ENCODE assay signal across 8 cellular contexts in genomic region chr1:248857749-248858095, GRCh38. TPM values are rescaled to one million over a fixed set of nuclear protein-coding genes. Genes with fewer than 3 reads are reported as not detected.
DNase-seq lines count a peak whose midpoint lies in the region; ATAC-seq and TF ChIP-seq lines count a peak whose summit lies in the region.

No MANE protein-coding gene starts in this region.

- peaks cover 3% of the 10 kb centered on the region for H3K27me3 Mint-ChIP-seq in activated naive CD8-positive, alpha-beta T cell treated with anti-CD3 and anti-CD28 coated beads, Interleukin-2, amount 10 ng/mL, durations not matched to agents 7 days and 5 days

- no peak for ATAC-seq in heart left ventricle
- no peak for ATAC-seq in Right ventricle myocardium superior (ENCODE audit: poor library complexity)
- ATAC-seq in activated naive CD8-positive, alpha-beta T cell treated with anti-CD3 and anti-CD28 coated beads, Interleukin-2, amount 10 ng/mL, durations not matched to agents 7 days and 5 days (ENCODE audit: low read depth) = no peak
- ATAC-seq in right lobe of liver = no peak
- no peak for ATAC-seq in upper lobe of right lung

- H3K9me3 ChIP-seq in heart left ventricle = no peaks in the 10 kb centered on the region
- H3K9me3 ChIP-seq in right lobe of liver = no peaks in the 10 kb centered on the region
- no peaks in the 10 kb centered on the region for H3K9me3 ChIP-seq in upper lobe of right lung

- peak overlapping the region in 9 of 12 donors; percentile 80 to 96 (median 93) for H3K27ac ChIP-seq in heart left ventricle
- peak overlapping the region in 2 of 3 donors; percentile 81 to 85 for H3K27ac ChIP-seq in right lobe of liver
- peak overlapping the region; percentile 82 for H3K27ac ChIP-seq in upper lobe of right lung

- POLR2A ChIA-PET in activated naive CD8-positive, alpha-beta T cell treated with anti-CD3 and anti-CD28 coated beads, Interleukin-2, amount 10 ng/mL, durations not matched to agents 7 days and 5 days (lab: Charles Lee) = interaction anchor here (1.1 to 4.1 kb wide), 5 partner anchors 15 to 48 kb away, joined by 4 to 74 read pairs (median 7); partner anchors contain the start of genes PGBD2, SH3BP5L and ZNF672

- peak overlapping the region in 11 of 12 donors; percentile 49 to 75 (median 66) for H3K4me3 ChIP-seq in heart left ventricle
- H3K4me3 ChIP-seq in right lobe of liver = peak overlapping the region; percentile 66 to 75 (median 67)
- peak overlapping the region; percentile 56 for H3K4me3 ChIP-seq in upper lobe of right lung

- intact Hi-C loops in heart left ventricle (cut with DNase I) (loop anchor here in 7 of 10 donors (1.0 to 2.0 kb wide), 7 partner anchors 15 to 49 kb away; partner anchors contain the start of genes ZNF672 (in 3 of the 7) and PGBD2 (in 1 of the 7)), Right ventricle myocardium superior (cut with DNase I) (loop anchor here (2.0 kb wide), 1 partner anchor 19 kb away; the partner anchor contains the start of gene ZNF672), right lobe of liver (cut with DNase I) (no loop called here), upper lobe of right lung (cut with DNase I) (no loop called here)

- TF ChIP-seq POLR2A in heart left ventricle (IDR thresholded peaks at IDR 0.05) (no peak), right lobe of liver (IDR thresholded peaks at IDR 0.05) (no peak)

- H3K4me3 Mint-ChIP-seq in activated naive CD8-positive, alpha-beta T cell treated with anti-CD3 and anti-CD28 coated beads, Interleukin-2, amount 10 ng/mL, durations not matched to agents 7 days and 5 days = peak overlapping the region; percentile 94

- H3K4me1 Mint-ChIP-seq in activated naive CD8-positive, alpha-beta T cell treated with anti-CD3 and anti-CD28 coated beads, Interleukin-2, amount 10 ng/mL, durations not matched to agents 7 days and 5 days = peaks cover 38% of the 10 kb centered on the region

- no peaks in the 10 kb centered on the region for H3K27me3 ChIP-seq in heart left ventricle
- H3K27me3 ChIP-seq in right lobe of liver = no peaks in the 10 kb centered on the region
- no peaks in the 10 kb centered on the region for H3K27me3 ChIP-seq in upper lobe of right lung

- H3K27ac Mint-ChIP-seq in activated naive CD8-positive, alpha-beta T cell treated with anti-CD3 and anti-CD28 coated beads, Interleukin-2, amount 10 ng/mL, durations not matched to agents 7 days and 5 days = peak overlapping the region; percentile 97

- TF ChIP-seq CTCF in heart left ventricle (IDR thresholded peaks at IDR 0.05) (no peak), right lobe of liver (IDR thresholded peaks at IDR 0.05) (no peak), upper lobe of right lung (IDR thresholded peaks at IDR 0.05) (no peak)

- peaks cover 20% of the 10 kb centered on the region for H3K36me3 Mint-ChIP-seq in activated naive CD8-positive, alpha-beta T cell treated with anti-CD3 and anti-CD28 coated beads, Interleukin-2, amount 10 ng/mL, durations not matched to agents 7 days and 5 days

- 29 to 41% (median 31%) methylated on average over 4 of the region's 4 CpGs for WGBS in heart left ventricle, 4 donors
- WGBS in right lobe of liver (ENCODE audit: insufficient coverage, low coverage, low lambda C conversion rate, missing lambda C conversion rate) = 22% methylated on average over 3 of the region's 4 CpGs

- H3K36me3 ChIP-seq in heart left ventricle (peaks cover 0 to 20% (median 7%) of the 10 kb centered on the region in 9 donors), right lobe of liver (no peaks in the 10 kb centered on the region), upper lobe of right lung (no peaks in the 10 kb centered on the region)

- DNase-seq in heart left ventricle (no peak), Right ventricle myocardium superior (no peak), right lobe of liver (no peak), upper lobe of right lung (no peak), ACHN (no peak), cerebellum (ENCODE audit: low spot score) (no peak), G401 (ENCODE audit: low spot score) (no peak)
- no peak for DNase-seq in activated naive CD8-positive, alpha-beta T cell treated with anti-CD3 and anti-CD28 coated beads, Interleukin-2, amount 10 ng/mL, durations not matched to agents 7 days and 5 days

- no peaks in the 10 kb centered on the region for H3K9me3 Mint-ChIP-seq in activated naive CD8-positive, alpha-beta T cell treated with anti-CD3 and anti-CD28 coated beads, Interleukin-2, amount 10 ng/mL, durations not matched to agents 7 days and 5 days

- H3K4me1 ChIP-seq in heart left ventricle = peaks cover 0 to 42% (median 19%) of the 10 kb centered on the region in 12 donors
- H3K4me1 ChIP-seq in right lobe of liver = peaks cover 0 to 11% (median 2%) of the 10 kb centered on the region in 4 donors
- peaks cover 18% of the 10 kb centered on the region for H3K4me1 ChIP-seq in upper lobe of right lung

- in situ Hi-C loops in ACHN (cut with HindIII; ENCODE audit: low pct_ligation_motif_present, low pct_unique_long_range_greater_than_20kb, low sequenced_read_pairs) (no loop called here), G401 (cut with HindIII; ENCODE audit: low sequenced_read_pairs) (no loop called here)

RNA-seq across cellular contexts. Expression of gene ZNF692, which starts 1.2 kb away (rescaled TPM):
- total RNA-seq in heart left ventricle = 10 to 100 TPM in 6 of 9 donors, 1 to 10 TPM in 3; 7.4 to 19.7 (median 14.8) TPM
- polyA plus RNA-seq in heart left ventricle = 10 to 100 TPM; 14.8 to 32.4 TPM
- total RNA-seq in Right ventricle myocardium superior = 20.4 TPM
- total RNA-seq in activated naive CD8-positive, alpha-beta T cell treated with anti-CD3 and anti-CD28 coated beads, Interleukin-2, amount 10 ng/mL, durations not matched to agents 7 days and 5 days = 10 to 100 TPM; 58.6 to 70.2 TPM
- total RNA-seq in right lobe of liver = 10 to 100 TPM; 12.2 to 18.3 (median 16.7) TPM
- total RNA-seq in upper lobe of right lung = 38.1 TPM
- 30.9 TPM for total RNA-seq in cerebellum
- 7.9 and 12.7 TPM in 2 replicates for total RNA-seq in G401 (2014; rRNA removed; shearing (Covaris generic))

RNA-seq across cellular contexts. Expression of gene ZNF672, which starts 19.7 kb away (rescaled TPM):
- total RNA-seq in heart left ventricle = 10 to 100 TPM; 27.9 to 63.8 (median 37.8) TPM
- polyA plus RNA-seq in heart left ventricle = 10 to 100 TPM; 20.5 to 50.1 TPM
- total RNA-seq in Right ventricle myocardium superior = 41.7 TPM
- total RNA-seq in activated naive CD8-positive, alpha-beta T cell treated with anti-CD3 and anti-CD28 coated beads, Interleukin-2, amount 10 ng/mL, durations not matched to agents 7 days and 5 days = 10 to 100 TPM; 51.0 to 53.6 TPM
- total RNA-seq in right lobe of liver = 10 to 100 TPM; 16.9 to 24.3 (median 19.4) TPM
- 38.1 TPM for total RNA-seq in upper lobe of right lung
- total RNA-seq in cerebellum = 16.1 TPM
- total RNA-seq in G401 (2014; rRNA removed; shearing (Covaris generic)) = 57.1 and 63.1 TPM in 2 replicates

RNA-seq across cellular contexts. Expression of gene SH3BP5L, which starts 32.0 kb away (rescaled TPM):
- total RNA-seq in heart left ventricle (10 to 100 TPM; 15.8 to 47.1 (median 19.3) TPM), Right ventricle myocardium superior (19.8 TPM), right lobe of liver (10 to 100 TPM in 5 of 6 experiments, 1 to 10 TPM in 1; 9.8 to 13.1 (median 12.4) TPM), upper lobe of right lung (21.3 TPM), cerebellum (20.9 TPM)
- polyA plus RNA-seq in heart left ventricle = 10 to 100 TPM; 17.9 to 51.1 TPM
- total RNA-seq in activated naive CD8-positive, alpha-beta T cell treated with anti-CD3 and anti-CD28 coated beads, Interleukin-2, amount 10 ng/mL, durations not matched to agents 7 days and 5 days = 10 to 100 TPM; 32.8 to 34.7 TPM
- 23.1 and 24.6 TPM in 2 replicates for total RNA-seq in G401 (2014; rRNA removed; shearing (Covaris generic))

RNA-seq across cellular contexts. Expression of gene PGBD2, which starts 48.3 kb away (rescaled TPM):
- total RNA-seq in heart left ventricle (1 to 10 TPM; 1.5 to 3.9 (median 2.6) TPM), Right ventricle myocardium superior (2.8 TPM), right lobe of liver (1 to 10 TPM; 2.5 to 4.1 (median 4.0) TPM), upper lobe of right lung (6.9 TPM), cerebellum (10.0 TPM)
- 1 to 10 TPM; 2.1 TPM for polyA plus RNA-seq in heart left ventricle
- 10 to 100 TPM in 1 of 2 experiments, 1 to 10 TPM in 1; 9.6 to 10.1 TPM for total RNA-seq in activated naive CD8-positive, alpha-beta T cell treated with anti-CD3 and anti-CD28 coated beads, Interleukin-2, amount 10 ng/mL, durations not matched to agents 7 days and 5 days
- total RNA-seq in G401 (2014; rRNA removed; shearing (Covaris generic)) = 5.3 and 10.0 TPM in 2 replicates

Comparison
In these comparisons a context has a peak if more than half of its experiments do, and no peak if none do; other contexts are left out.
1. intact Hi-C loops: an anchor here in heart left ventricle (1.0 to 2.0 kb wide) and Right ventricle myocardium superior (2.0 kb wide); none called in right lobe of liver and upper lobe of right lung.